ENCODE assay signal across 13 cellular contexts in the genomic region with DNA sequence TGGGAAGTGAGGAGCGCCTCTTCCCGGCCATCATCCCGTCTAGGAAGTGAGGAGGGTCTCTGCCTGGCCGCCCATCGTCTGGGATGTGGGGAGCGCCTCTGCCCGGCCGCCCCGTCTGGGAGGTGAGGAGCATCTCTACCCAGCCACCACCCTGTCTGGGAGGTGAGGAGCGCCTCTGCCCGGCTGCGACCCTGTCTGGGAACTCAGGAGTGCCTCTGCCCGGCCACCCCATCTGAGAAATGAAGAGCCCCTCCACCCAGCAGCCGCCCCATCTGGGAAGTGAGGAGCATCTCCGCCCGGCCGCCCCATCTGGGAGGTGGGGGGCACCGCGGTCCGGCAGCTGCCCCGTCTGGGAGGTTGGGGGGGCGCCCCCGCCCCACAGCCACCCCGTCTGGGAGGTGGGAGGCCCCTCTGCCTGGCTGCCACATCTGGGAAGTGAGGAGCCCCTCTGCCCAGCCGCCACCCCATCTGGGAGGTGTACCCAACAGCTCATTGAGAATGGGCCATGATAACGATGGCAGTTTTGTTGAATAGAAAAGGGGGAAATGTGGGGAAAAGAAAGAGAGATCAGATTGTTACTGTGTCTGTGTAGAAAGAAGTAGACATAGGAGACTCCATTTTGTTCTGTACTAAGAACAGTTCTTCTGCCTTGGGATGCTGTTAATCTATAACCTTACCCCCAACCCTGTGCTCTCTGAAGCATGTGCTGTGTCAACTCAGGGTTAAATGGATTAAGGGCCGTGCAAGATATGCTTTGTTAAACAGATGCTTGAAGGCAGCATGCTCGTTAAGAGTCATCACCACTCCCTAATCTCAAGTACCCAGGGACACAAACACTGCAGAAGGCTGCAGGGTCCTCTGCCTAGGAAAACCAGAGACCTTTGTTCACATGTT. TPM values are rescaled to one million over a fixed set of nuclear protein-coding genes. Genes with fewer than 3 reads are reported as not detected.
"Had no signal": no experiment of that assay in that cellular context is flagged by ENCODE, and none has a peak within 500 bp of the region (broad histone marks: within the 10 kb centered on the region; RNA-seq: fewer than 3 reads in every experiment).

No MANE protein-coding gene starts in this region.

RNA-seq across cellular contexts. Expression of gene SDR9C7, which starts 54.7 kb away (rescaled TPM):
- total RNA-seq: activated B cell treated with CpG ODN at 0.5 μM for 24 hours; activated CD8-positive, alpha-beta T cell treated with anti-CD3 and anti-CD28 coated beads for 36 hours; activated T-cell treated with anti-CD3 and anti-CD28 coated beads, Interleukin-2, amount 50 U/mL, for 4 hours; activated T-helper 17 cell treated with anti-CD3 and anti-CD28 coated beads, Interleukin-2, amount 50 U/mL, for 72 hours; astrocyte; endodermal cell; epithelial cell of proximal tubule; fibroblast of lung; fibroblast of villous mesenchyme; gastroesophageal sphincter; glomerular endothelial cell; T-helper 17 cell had no signal
- polyA plus RNA-seq: adipose tissue, fibroblast of lung had no signal
